In the genomic region with DNA sequence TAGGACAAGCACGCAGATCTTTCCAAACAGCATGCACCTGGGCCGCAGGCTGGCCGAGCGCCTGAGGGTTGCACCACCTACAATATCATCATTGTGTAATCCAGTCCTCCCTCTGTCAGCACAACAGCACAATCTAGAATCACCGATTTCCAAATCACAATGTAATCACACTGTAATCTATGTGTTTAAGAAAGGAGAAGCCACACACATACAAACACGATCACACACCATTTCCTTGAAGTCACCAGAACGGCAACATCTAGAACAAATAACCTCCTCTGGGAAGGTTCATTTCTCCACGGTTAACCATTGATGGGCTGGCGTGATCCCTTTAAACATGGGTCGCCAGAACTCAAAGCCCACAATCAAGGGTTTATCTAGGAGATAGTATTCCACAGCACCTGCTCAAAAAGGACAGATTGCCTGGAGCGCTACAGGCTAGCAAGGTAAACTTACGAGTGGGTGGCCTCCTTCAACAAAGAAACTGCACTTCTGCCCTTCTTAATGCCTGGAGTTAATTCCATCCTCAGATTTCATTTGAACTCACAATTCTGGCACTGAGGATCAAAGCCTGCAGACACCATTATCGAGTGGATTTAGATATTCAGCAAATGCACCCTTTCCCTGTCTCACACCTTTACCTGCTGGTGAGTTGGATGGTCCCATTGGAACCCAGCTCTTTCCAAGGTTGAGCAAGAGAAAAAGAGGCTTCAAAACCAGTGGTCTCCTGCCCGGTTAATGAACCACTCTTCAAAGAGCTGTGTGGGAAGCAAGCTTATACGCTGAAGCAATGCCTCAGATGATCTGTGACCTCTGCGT, we compare ENCODE assay signal across 1 cellular context.
TF ChIP-seq lines count a peak whose summit lies in the region.

No MANE protein-coding gene starts in this region.

TF ChIP-seq in HepG2, 621 proteins besides CTCF, POLR2A, EP300 and RAD21 (continued from another document and continues in another):
- TF ChIP-seq REPIN1 (CRISPR knock-in tag; IDR thresholded peaks at IDR 0.05; ENCODE audit: borderline replicate concordance, low read depth) (peak; percentile 27), NRL (CRISPR knock-in tag; IDR thresholded peaks at IDR 0.05; ENCODE audit: borderline replicate concordance) (no peak), SAP130 (CRISPR knock-in tag; IDR thresholded peaks at IDR 0.05; ENCODE audit: low read depth) (peak; percentile 95), ZNF496 (CRISPR knock-in tag; IDR thresholded peaks at IDR 0.05; ENCODE audit: insufficient replicate concordance) (no peak), ZNF879 (CRISPR knock-in tag; IDR thresholded peaks at IDR 0.05) (peak; percentile 80; the same call in 1 of the 2 replicates), MYC (CRISPR knock-in tag; IDR thresholded peaks at IDR 0.05; ENCODE audit: borderline replicate concordance) (peak; percentile 69; the same call in 1 of the 2 replicates), ZNF841 (CRISPR knock-in tag; IDR thresholded peaks at IDR 0.05; ENCODE audit: borderline replicate concordance) (peak; percentile 60; the same call in 1 of the 2 replicates), ZNF256 (CRISPR knock-in tag; conservative IDR thresholded peaks at IDR 0.05) (no peak), ZNF546 (CRISPR knock-in tag; conservative IDR thresholded peaks at IDR 0.05) (no peak), ARID2 (CRISPR knock-in tag; IDR thresholded peaks at IDR 0.05; ENCODE audit: borderline replicate concordance) (no peak; the same call in 1 of the 2 replicates), ZNF362 (CRISPR knock-in tag; IDR thresholded peaks at IDR 0.05; ENCODE audit: borderline replicate concordance) (no peak; the same call in 1 of the 2 replicates), HNRNPK (IDR thresholded peaks at IDR 0.05; ENCODE audit: low read depth, low read length, poor library complexity, severe bottlenecking) (no peak), JDP2 (CRISPR knock-in tag; IDR thresholded peaks at IDR 0.05; ENCODE audit: borderline replicate concordance) (no peak; the same call in 1 of the 2 replicates), NCOR1 (IDR thresholded peaks at IDR 0.05; ENCODE audit: borderline replicate concordance, low read length) (peak; percentile 64), ZNF484 (CRISPR knock-in tag; IDR thresholded peaks at IDR 0.05; ENCODE audit: borderline replicate concordance, low read depth) (no peak), HDAC6 (IDR thresholded peaks at IDR 0.05; ENCODE audit: low read depth, low read length) (no peak), ZZZ3 (CRISPR knock-in tag; IDR thresholded peaks at IDR 0.05; ENCODE audit: borderline replicate concordance) (peak; percentile 76), ZSCAN29 (CRISPR knock-in tag; conservative IDR thresholded peaks at IDR 0.05) (peak; percentile 20; the same call in 1 of the 2 replicates), ADNP (CRISPR knock-in tag; IDR thresholded peaks at IDR 0.05) (no peak), ATF7 (IDR thresholded peaks at IDR 0.05) (peak; percentile 36; the same call in 1 of the 2 replicates), ATF7 (CRISPR knock-in tag; IDR thresholded peaks at IDR 0.05) (peak; percentile 48; the same call in 1 of the 2 replicates), DMTF1 (CRISPR knock-in tag; IDR thresholded peaks at IDR 0.05) (no peak; the same call in 1 of the 2 replicates), RARG (CRISPR knock-in tag; IDR thresholded peaks at IDR 0.05; ENCODE audit: low read depth) (peak; percentile 17; the same call in 1 of the 2 replicates), ZNF317 (CRISPR knock-in tag; IDR thresholded peaks at IDR 0.05) (no peak; the same call in none of the 2 replicates), DNMT1 (CRISPR knock-in tag; IDR thresholded peaks at IDR 0.05) (no peak), SOX13 (IDR thresholded peaks at IDR 0.05) (peak; percentile 94), SOX13 (CRISPR knock-in tag; conservative IDR thresholded peaks at IDR 0.05 in 1 of 2, IDR thresholded peaks at IDR 0.05 in 1 of 2) (peak in 1 of 2 experiments; percentile 95; a peak in 2 of 4 replicates), ZNF883 (CRISPR knock-in tag; IDR thresholded peaks at IDR 0.05; ENCODE audit: not compliant biosample characterization) (peak; percentile 51), MAFK (conservative IDR thresholded peaks at IDR 0.05 in 1 of 2, IDR thresholded peaks at IDR 0.05 in 1 of 2; ENCODE audit: low read length in 2 of 2) (peak; percentile 59 to 63; a peak in 3 of 4 replicates), ZEB1 (IDR thresholded peaks at IDR 0.05; ENCODE audit: insufficient replicate concordance, low read depth) (peak; percentile 97), KMT2A (CRISPR knock-in tag; IDR thresholded peaks at IDR 0.05) (peak; percentile 67; the same call in 1 of the 2 replicates), TIGD3 (CRISPR knock-in tag; IDR thresholded peaks at IDR 0.05; ENCODE audit: borderline replicate concordance) (0 out of 2 replicates have a peak, but pooled peaks have one; percentile 55), CBFB (CRISPR knock-in tag; IDR thresholded peaks at IDR 0.05) (peak; percentile 67; the same call in 1 of the 2 replicates), HNRNPLL (IDR thresholded peaks at IDR 0.05; ENCODE audit: low read depth, low read length, poor library complexity, severe bottlenecking) (no peak), IRF2 (CRISPR knock-in tag; IDR thresholded peaks at IDR 0.05) (peak; percentile 96), ZNF674 (CRISPR knock-in tag; IDR thresholded peaks at IDR 0.05; ENCODE audit: low read depth) (no peak)
- TF ChIP-seq, protein P1, sequence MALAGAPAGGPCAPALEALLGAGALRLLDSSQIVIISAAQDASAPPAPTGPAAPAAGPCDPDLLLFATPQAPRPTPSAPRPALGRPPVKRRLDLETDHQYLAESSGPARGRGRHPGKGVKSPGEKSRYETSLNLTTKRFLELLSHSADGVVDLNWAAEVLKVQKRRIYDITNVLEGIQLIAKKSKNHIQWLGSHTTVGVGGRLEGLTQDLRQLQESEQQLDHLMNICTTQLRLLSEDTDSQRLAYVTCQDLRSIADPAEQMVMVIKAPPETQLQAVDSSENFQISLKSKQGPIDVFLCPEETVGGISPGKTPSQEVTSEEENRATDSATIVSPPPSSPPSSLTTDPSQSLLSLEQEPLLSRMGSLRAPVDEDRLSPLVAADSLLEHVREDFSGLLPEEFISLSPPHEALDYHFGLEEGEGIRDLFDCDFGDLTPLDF (CRISPR knock-in tag; IDR thresholded peaks at IDR 0.05) = no peak; the same call in none of the 2 replicates
- TF ChIP-seq, protein P2, sequence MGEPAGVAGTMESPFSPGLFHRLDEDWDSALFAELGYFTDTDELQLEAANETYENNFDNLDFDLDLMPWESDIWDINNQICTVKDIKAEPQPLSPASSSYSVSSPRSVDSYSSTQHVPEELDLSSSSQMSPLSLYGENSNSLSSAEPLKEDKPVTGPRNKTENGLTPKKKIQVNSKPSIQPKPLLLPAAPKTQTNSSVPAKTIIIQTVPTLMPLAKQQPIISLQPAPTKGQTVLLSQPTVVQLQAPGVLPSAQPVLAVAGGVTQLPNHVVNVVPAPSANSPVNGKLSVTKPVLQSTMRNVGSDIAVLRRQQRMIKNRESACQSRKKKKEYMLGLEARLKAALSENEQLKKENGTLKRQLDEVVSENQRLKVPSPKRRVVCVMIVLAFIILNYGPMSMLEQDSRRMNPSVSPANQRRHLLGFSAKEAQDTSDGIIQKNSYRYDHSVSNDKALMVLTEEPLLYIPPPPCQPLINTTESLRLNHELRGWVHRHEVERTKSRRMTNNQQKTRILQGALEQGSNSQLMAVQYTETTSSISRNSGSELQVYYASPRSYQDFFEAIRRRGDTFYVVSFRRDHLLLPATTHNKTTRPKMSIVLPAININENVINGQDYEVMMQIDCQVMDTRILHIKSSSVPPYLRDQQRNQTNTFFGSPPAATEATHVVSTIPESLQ (CRISPR knock-in tag; conservative IDR thresholded peaks at IDR 0.05) = peak; percentile 57; the same call in 1 of the 2 replicates
- TF ChIP-seq, protein P3, sequence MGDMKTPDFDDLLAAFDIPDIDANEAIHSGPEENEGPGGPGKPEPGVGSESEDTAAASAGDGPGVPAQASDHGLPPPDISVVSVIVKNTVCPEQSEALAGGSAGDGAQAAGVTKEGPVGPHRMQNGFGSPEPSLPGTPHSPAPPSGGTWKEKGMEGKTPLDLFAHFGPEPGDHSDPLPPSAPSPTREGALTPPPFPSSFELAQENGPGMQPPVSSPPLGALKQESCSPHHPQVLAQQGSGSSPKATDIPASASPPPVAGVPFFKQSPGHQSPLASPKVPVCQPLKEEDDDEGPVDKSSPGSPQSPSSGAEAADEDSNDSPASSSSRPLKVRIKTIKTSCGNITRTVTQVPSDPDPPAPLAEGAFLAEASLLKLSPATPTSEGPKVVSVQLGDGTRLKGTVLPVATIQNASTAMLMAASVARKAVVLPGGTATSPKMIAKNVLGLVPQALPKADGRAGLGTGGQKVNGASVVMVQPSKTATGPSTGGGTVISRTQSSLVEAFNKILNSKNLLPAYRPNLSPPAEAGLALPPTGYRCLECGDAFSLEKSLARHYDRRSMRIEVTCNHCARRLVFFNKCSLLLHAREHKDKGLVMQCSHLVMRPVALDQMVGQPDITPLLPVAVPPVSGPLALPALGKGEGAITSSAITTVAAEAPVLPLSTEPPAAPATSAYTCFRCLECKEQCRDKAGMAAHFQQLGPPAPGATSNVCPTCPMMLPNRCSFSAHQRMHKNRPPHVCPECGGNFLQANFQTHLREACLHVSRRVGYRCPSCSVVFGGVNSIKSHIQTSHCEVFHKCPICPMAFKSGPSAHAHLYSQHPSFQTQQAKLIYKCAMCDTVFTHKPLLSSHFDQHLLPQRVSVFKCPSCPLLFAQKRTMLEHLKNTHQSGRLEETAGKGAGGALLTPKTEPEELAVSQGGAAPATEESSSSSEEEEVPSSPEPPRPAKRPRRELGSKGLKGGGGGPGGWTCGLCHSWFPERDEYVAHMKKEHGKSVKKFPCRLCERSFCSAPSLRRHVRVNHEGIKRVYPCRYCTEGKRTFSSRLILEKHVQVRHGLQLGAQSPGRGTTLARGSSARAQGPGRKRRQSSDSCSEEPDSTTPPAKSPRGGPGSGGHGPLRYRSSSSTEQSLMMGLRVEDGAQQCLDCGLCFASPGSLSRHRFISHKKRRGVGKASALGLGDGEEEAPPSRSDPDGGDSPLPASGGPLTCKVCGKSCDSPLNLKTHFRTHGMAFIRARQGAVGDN (CRISPR knock-in tag; IDR thresholded peaks at IDR 0.05) = peak; percentile 52; the same call in 1 of the 2 replicates
- TF ChIP-seq, protein P4, sequence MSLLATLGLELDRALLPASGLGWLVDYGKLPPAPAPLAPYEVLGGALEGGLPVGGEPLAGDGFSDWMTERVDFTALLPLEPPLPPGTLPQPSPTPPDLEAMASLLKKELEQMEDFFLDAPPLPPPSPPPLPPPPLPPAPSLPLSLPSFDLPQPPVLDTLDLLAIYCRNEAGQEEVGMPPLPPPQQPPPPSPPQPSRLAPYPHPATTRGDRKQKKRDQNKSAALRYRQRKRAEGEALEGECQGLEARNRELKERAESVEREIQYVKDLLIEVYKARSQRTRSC (CRISPR knock-in tag; IDR thresholded peaks at IDR 0.05; ENCODE audit: low read depth) = no peak
- TF ChIP-seq, protein P5, sequence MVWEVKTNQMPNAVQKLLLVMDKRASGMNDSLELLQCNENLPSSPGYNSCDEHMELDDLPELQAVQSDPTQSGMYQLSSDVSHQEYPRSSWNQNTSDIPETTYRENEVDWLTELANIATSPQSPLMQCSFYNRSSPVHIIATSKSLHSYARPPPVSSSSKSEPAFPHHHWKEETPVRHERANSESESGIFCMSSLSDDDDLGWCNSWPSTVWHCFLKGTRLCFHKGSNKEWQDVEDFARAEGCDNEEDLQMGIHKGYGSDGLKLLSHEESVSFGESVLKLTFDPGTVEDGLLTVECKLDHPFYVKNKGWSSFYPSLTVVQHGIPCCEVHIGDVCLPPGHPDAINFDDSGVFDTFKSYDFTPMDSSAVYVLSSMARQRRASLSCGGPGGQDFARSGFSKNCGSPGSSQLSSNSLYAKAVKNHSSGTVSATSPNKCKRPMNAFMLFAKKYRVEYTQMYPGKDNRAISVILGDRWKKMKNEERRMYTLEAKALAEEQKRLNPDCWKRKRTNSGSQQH (CRISPR knock-in tag; IDR thresholded peaks at IDR 0.05; ENCODE audit: low read depth) = peak; percentile 61
- TF ChIP-seq, protein P6, sequence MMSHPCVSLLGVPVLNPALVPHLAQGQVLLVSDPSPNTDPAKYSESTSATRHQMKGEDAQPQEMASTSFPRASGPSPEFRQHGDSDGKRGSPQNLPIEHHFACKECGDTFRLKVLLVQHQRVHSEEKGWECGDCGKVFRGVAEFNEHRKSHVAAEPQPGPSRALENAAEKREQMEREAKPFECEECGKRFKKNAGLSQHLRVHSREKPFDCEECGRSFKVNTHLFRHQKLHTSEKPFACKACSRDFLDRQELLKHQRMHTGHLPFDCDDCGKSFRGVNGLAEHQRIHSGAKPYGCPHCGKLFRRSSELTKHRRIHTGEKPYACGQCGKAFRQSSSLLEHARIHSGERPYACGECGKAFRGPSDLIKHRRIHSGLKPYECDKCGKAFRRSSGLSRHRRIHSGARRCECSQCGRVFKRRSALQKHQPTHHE (CRISPR knock-in tag; IDR thresholded peaks at IDR 0.05; ENCODE audit: borderline replicate concordance) = peak; percentile 77; the same call in 1 of the 2 replicates
